ENCODE assay signal across 9 cellular contexts in genomic region chr10:11698691-11699545, GRCh38. TPM values are rescaled to one million over a fixed set of nuclear protein-coding genes. Genes with fewer than 3 reads are reported as not detected.
DNase-seq lines count a peak whose midpoint lies in the region; ATAC-seq, FAIRE-seq and TF ChIP-seq lines count a peak whose summit lies in the region.
"Had no signal": no experiment of that assay in that cellular context is flagged by ENCODE, and none has a peak within 500 bp of the region (broad histone marks: within the 10 kb centered on the region; RNA-seq: fewer than 3 reads in every experiment).

No MANE protein-coding gene starts in this region.

- intact Hi-C loops in K562 (cut with micrococcal nuclease): no loop called here

- H3K4me3 ChIP-seq in K562 (no peak overlapping the region), HAP-1 (no peak overlapping the region)
- H3K4me3 ChIP-seq: SK-N-MC had no signal

- TF ChIP-seq RAD21 in K562 (CRISPR knock-in tag; conservative IDR thresholded peaks at IDR 0.05 in 1 of 2, IDR thresholded peaks at IDR 0.05 in 1 of 2): no peak

- TF ChIP-seq CTCF in K562 (IDR thresholded peaks at IDR 0.05 in 2 of 3, conservative IDR thresholded peaks at IDR 0.05 in 1 of 3; ENCODE audit: insufficient read depth in 2 of 3, low read depth in 1 of 3, low read length in 3 of 3): no peak

- H3K9me3 ChIP-seq in K562 (replicated peaks; ENCODE audit: control insufficient read depth, insufficient read depth, low read depth, low read length) (no peaks in the 10 kb centered on the region), HAP-1 (no peaks in the 10 kb centered on the region)

- FAIRE-seq in GM12892 (lab: Jason Lieb, UNC) (peak; percentile 79), K562 (lab: Jason Lieb, UNC) (no peak)

- H3K9me1 ChIP-seq in K562 (ENCODE audit: control insufficient read depth, insufficient read depth, low read length): no peaks in the 10 kb centered on the region

- H3K4me2 ChIP-seq in K562 (ENCODE audit: insufficient read depth, low read length): no peak overlapping the region

- no peak overlapping the region for H3K9ac ChIP-seq in K562 (ENCODE audit: insufficient read depth in 1 of 2, low read depth in 2 of 2, low read length in 2 of 2)

- H3K4me1 ChIP-seq in K562 (replicated peaks in 1 of 2; ENCODE audit: control insufficient read depth in 2 of 2, insufficient read depth in 2 of 2, low read length in 2 of 2) (peaks cover 4 to 6% of the 10 kb centered on the region in 2 experiments; a peak in 2 of 5 replicates), HAP-1 (no peaks in the 10 kb centered on the region)

- H2AFZ ChIP-seq in K562 (ENCODE audit: low read depth, low read length): peak overlapping the region; percentile 32

- H3K36me3 ChIP-seq in K562 (ENCODE audit: control insufficient read depth, insufficient read depth, low read length) (no peaks in the 10 kb centered on the region), HAP-1 (replicated peaks) (no peaks in the 10 kb centered on the region)

- no peaks in the 10 kb centered on the region for H3K79me2 ChIP-seq in K562 (ENCODE audit: control insufficient read depth, insufficient read depth, low read length)

- no TSS peak for BruUV-seq in K562 (replicated peaks; lab: Mats Ljungman, UMichigan)

- DNase-seq in GM12892 (ENCODE audit: insufficient read length) (peak; percentile 48), K562 (ENCODE audit: extremely low read depth in 1 of 4, low spot score in 3 of 4) (no peak), HAP-1 (ENCODE audit: low spot score in 2 of 2) (no peak), 8988T (no peak), COLO829 (ENCODE audit: low spot score) (no peak), HT-29 (ENCODE audit: low spot score) (no peak)

- H3K27ac ChIP-seq in K562 (ENCODE audit: extremely low read depth, low read depth, low read length): no peak overlapping the region
- H3K27ac ChIP-seq: SK-N-MC had no signal

- in situ Hi-C loops in K562 (cut with MboI) (no loop called here), HAP-1 (cut with MboI; ENCODE audit: low sequenced_read_pairs) (no loop called here)

- 64% methylated on average over 5 of the region's 5 CpGs for WGBS in K562 (ENCODE audit: insufficient coverage, low coverage, missing lambda C conversion rate)

- TF ChIP-seq POLR2A in GM12892 (IDR thresholded peaks at IDR 0.05; ENCODE audit: low read depth, low read length) (no peak), K562 (conservative IDR thresholded peaks at IDR 0.05) (no peak)

- ATAC-seq in GM21390 (IDR thresholded peaks at IDR 0.05; ENCODE audit: unreplicated experiment): peak; percentile 82
- ATAC-seq in HG03196 (IDR thresholded peaks at IDR 0.05; ENCODE audit: unreplicated experiment): peak; percentile 63
- no peak for ATAC-seq in K562

- CTCF ChIA-PET in K562 (lab: Yijun Ruan, JAX; ENCODE audit: low intra/inter-chr PET ratio): no interaction called here

- POLR2A ChIA-PET in K562 (lab: Yijun Ruan, JAX): interaction anchor here (0.9 to 1.3 kb wide), 2 partner anchors 10 to 13 kb away, joined by 3 to 4 read pairs; no protein-coding TSS in a partner anchor

- no peak for TF ChIP-seq EP300 in K562 (IDR thresholded peaks at IDR 0.05; ENCODE audit: low read length)

- no peaks in the 10 kb centered on the region for H4K20me1 ChIP-seq in K562 (replicated peaks; ENCODE audit: control insufficient read depth, insufficient read depth, low read length)

- H3K27me3 ChIP-seq in K562 (ENCODE audit: control insufficient read depth in 2 of 2, insufficient read depth in 2 of 2, low read length in 2 of 2): no peaks in the 10 kb centered on the region
- no peaks in the 10 kb centered on the region for H3K27me3 ChIP-seq in HAP-1 (ENCODE audit: low read depth)

TF ChIP-seq in K562, 482 proteins besides CTCF, POLR2A, EP300 and RAD21:
- TF ChIP-seq MEIS2 (IDR thresholded peaks at IDR 0.05; ENCODE audit: partially characterized antibody) (peak; percentile 83), SPI1 (IDR thresholded peaks at IDR 0.05; ENCODE audit: borderline replicate concordance, low read depth, low read length) (peak; percentile 31; the same call in 1 of the 2 replicates), PKNOX1 (IDR thresholded peaks at IDR 0.05) (peak; percentile 91), PHB (CRISPR knock-in tag; IDR thresholded peaks at IDR 0.05) (no peak), HMBOX1 (IDR thresholded peaks at IDR 0.05) (0 out of 2 replicates have a peak, but pooled peaks have one; percentile 36), CBX3 (IDR thresholded peaks at IDR 0.05; ENCODE audit: borderline replicate concordance in 1 of 2, low read length in 2 of 2) (no peak), PBX2 (CRISPR knock-in tag; IDR thresholded peaks at IDR 0.05; ENCODE audit: low read depth) (0 out of 2 replicates have a peak, but pooled peaks have one; percentile 22), PBX2 (tag; conservative IDR thresholded peaks at IDR 0.05; ENCODE audit: low read depth) (peak; percentile 73), ELF2 (CRISPR knock-in tag; IDR thresholded peaks at IDR 0.05) (no peak)

RNA-seq across cellular contexts. Expression of gene ECHDC3, which starts 43.3 kb away (rescaled TPM):
- polyA plus RNA-seq in GM12892 (2012; ENCODE audit: missing spikeins): 7.6 TPM
- 4.0 and 10.2 TPM in 2 replicates for total RNA-seq in K562 (2011; cell fraction: chromatin; rRNA removed; ENCODE audit: low replicate concordance)
- 9.7 and 10.3 TPM in 2 replicates for total RNA-seq in K562 (2011; cell fraction: nucleolus; rRNA removed)
- total RNA-seq in K562 (2011; cell fraction: nucleoplasm; rRNA removed): 5.5 and 5.7 TPM in 2 replicates
- 19.4 and 25.7 TPM in 2 replicates for total RNA-seq in K562 (2014; rRNA removed)
- 8.9 and 9.0 TPM in 2 replicates for total RNA-seq in K562 (2014; rRNA removed; fragmentation: Illumina TruSeq; extraction: Trizol)
- total RNA-seq in K562 (2015; rRNA removed; fragmentation: Illumina TruSeq; extraction: Trizol): 12.6 and 14.0 TPM in 2 replicates
- total RNA-seq in K562 (2021): 17.3 and 17.9 TPM in 2 replicates
- 16.1 and 21.9 TPM in 2 replicates for polyA plus RNA-seq in K562 (2011; rRNA removed)
- polyA plus RNA-seq in K562 (2011; cell fraction: cytosol; rRNA removed): 17.5 and 35.2 TPM in 2 replicates
- polyA plus RNA-seq in K562 (2011; cell fraction: nucleus; rRNA removed): 14.3 and 27.7 TPM in 2 replicates
- 8.6 and 12.1 TPM in 2 replicates for polyA plus RNA-seq in K562 (2012)
- 15.7 and 17.1 TPM in 2 replicates for polyA plus RNA-seq in K562 (2014; fragmentation: Illumina TruSeq; extraction: Trizol)
- polyA plus RNA-seq in K562 (2014; fragmentation: Nextera tagmentation; extraction: Ambion mirVana): under 1 TPM; 0.53 to 0.67 TPM
- 10.0 and 17.7 TPM in 2 replicates for polyA plus RNA-seq in K562 (2014; rRNA removed)
- polyA minus RNA-seq in K562 (2011; rRNA and poly(A)+ RNA removed): 8.7 and 16.4 TPM in 2 replicates
- 7.0 and 9.4 TPM in 2 replicates for polyA minus RNA-seq in K562 (2011; cell fraction: cytosol; rRNA and poly(A)+ RNA removed)
- polyA minus RNA-seq in K562 (2011; cell fraction: nucleus; rRNA and poly(A)+ RNA removed): 7.4 and 10.4 TPM in 2 replicates
- 0.70 and 2.6 TPM in 2 replicates for total RNA-seq in HT-29 (2014; rRNA removed; shearing (Covaris generic))
